1 cellular context compared by ENCODE assay signal in genomic region chr1:162916821-162917613, GRCh38.
TF ChIP-seq lines count a peak whose summit lies in the region.

No MANE protein-coding gene starts in this region.

TF ChIP-seq in IMR-90, 13 proteins besides CTCF, POLR2A, EP300 and RAD21 (continued from another document):
- no peak for TF ChIP-seq MAZ (IDR thresholded peaks at IDR 0.05; ENCODE audit: borderline replicate concordance, low read depth, low read length)
- TF ChIP-seq RFX5 (IDR thresholded peaks at IDR 0.05; ENCODE audit: low read depth, low read length), result no peak
- no peak for TF ChIP-seq CEBPB (IDR thresholded peaks at IDR 0.05; ENCODE audit: low read depth, low read length)
- no peak for TF ChIP-seq NFE2L2 (IDR thresholded peaks at IDR 0.05; ENCODE audit: low read depth, low read length)
- TF ChIP-seq MXI1 (IDR thresholded peaks at IDR 0.05; ENCODE audit: borderline replicate concordance, low read depth, low read length), result no peak
- TF ChIP-seq ELK1 (IDR thresholded peaks at IDR 0.05; ENCODE audit: borderline replicate concordance, low read depth, low read length), result no peak
- no peak for TF ChIP-seq BHLHE40 (IDR thresholded peaks at IDR 0.05; ENCODE audit: low read depth, low read length)
- TF ChIP-seq FOS (IDR thresholded peaks at IDR 0.05; ENCODE audit: low read depth, low read length), result no peak
